In the genomic region with DNA sequence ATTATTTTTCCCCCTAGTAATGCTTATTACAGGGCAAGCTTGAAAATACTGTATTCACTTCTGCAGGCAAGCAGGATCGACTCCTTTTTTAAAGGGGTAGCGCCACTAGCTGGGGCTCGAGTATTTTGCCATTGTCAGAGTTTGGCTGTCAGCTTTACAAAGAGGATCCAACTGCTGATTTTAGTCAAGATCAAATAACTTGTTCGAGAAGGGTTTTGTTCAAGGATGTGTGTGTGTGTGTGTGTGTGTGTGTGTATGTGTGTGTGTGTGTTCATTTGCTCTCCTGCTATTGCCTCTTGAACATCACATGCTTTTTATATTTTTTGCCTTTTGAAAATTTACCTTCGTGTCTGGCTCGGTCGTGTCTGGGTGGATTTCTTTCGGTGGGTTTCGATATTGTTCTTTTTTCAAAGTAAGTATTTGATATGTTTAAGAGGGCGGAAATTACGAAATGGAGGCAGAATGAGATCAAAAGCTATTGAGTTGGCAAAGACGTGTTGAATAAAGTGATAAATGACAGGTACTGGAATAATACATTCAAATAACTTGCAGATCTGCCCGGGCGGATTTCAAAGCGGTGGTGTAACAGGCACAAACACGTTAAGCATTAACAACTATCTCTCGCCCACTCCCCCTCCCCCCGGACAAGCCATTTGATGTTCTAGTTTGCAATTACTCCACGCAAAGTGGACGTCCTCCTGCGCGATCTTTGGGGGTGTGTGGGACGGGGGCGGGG, we compare ENCODE assay signal across 1 cellular context.
TF ChIP-seq lines count a peak whose summit lies in the region.

No MANE protein-coding gene starts in this region.

TF ChIP-seq in GM23338, 12 proteins besides CTCF, POLR2A, EP300 and RAD21:
- TF ChIP-seq, protein P1, sequence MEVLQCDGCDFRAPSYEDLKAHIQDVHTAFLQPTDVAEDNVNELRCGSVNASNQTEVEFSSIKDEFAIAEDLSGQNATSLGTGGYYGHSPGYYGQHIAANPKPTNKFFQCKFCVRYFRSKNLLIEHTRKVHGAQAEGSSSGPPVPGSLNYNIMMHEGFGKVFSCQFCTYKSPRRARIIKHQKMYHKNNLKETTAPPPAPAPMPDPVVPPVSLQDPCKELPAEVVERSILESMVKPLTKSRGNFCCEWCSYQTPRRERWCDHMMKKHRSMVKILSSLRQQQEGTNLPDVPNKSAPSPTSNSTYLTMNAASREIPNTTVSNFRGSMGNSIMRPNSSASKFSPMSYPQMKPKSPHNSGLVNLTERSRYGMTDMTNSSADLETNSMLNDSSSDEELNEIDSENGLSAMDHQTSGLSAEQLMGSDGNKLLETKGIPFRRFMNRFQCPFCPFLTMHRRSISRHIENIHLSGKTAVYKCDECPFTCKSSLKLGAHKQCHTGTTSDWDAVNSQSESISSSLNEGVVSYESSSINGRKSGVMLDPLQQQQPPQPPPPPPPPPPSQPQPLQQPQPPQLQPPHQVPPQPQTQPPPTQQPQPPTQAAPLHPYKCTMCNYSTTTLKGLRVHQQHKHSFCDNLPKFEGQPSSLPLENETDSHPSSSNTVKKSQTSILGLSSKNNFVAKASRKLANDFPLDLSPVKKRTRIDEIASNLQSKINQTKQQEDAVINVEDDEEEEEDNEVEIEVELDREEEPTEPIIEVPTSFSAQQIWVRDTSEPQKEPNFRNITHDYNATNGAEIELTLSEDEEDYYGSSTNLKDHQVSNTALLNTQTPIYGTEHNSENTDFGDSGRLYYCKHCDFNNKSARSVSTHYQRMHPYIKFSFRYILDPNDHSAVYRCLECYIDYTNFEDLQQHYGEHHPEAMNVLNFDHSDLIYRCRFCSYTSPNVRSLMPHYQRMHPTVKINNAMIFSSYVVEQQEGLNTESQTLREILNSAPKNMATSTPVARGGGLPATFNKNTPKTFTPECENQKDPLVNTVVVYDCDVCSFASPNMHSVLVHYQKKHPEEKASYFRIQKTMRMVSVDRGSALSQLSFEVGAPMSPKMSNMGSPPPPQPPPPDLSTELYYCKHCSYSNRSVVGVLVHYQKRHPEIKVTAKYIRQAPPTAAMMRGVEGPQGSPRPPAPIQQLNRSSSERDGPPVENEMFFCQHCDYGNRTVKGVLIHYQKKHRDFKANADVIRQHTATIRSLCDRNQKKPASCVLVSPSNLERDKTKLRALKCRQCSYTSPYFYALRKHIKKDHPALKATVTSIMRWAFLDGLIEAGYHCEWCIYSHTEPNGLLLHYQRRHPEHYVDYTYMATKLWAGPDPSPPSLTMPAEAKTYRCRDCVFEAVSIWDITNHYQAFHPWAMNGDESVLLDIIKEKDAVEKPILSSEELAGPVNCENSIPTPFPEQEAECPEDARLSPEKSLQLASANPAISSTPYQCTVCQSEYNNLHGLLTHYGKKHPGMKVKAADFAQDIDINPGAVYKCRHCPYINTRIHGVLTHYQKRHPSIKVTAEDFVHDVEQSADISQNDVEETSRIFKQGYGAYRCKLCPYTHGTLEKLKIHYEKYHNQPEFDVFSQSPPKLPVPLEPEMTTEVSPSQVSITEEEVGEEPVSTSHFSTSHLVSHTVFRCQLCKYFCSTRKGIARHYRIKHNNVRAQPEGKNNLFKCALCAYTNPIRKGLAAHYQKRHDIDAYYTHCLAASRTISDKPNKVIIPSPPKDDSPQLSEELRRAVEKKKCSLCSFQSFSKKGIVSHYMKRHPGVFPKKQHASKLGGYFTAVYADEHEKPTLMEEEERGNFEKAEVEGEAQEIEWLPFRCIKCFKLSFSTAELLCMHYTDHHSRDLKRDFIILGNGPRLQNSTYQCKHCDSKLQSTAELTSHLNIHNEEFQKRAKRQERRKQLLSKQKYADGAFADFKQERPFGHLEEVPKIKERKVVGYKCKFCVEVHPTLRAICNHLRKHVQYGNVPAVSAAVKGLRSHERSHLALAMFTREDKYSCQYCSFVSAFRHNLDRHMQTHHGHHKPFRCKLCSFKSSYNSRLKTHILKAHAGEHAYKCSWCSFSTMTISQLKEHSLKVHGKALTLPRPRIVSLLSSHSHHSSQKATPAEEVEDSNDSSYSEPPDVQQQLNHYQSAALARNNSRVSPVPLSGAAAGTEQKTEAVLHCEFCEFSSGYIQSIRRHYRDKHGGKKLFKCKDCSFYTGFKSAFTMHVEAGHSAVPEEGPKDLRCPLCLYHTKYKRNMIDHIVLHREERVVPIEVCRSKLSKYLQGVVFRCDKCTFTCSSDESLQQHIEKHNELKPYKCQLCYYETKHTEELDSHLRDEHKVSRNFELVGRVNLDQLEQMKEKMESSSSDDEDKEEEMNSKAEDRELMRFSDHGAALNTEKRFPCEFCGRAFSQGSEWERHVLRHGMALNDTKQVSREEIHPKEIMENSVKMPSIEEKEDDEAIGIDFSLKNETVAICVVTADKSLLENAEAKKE (CRISPR knock-in tag; IDR thresholded peaks at IDR 0.05) = no peak
- TF ChIP-seq POLR2AphosphoS5 (IDR thresholded peaks at IDR 0.05; ENCODE audit: low read depth) = no peak
- TF ChIP-seq CREB1 (CRISPR knock-in tag; IDR thresholded peaks at IDR 0.05; ENCODE audit: low read depth) = no peak
- TF ChIP-seq ZNF331 (CRISPR knock-in tag; IDR thresholded peaks at IDR 0.05; ENCODE audit: low read depth) = no peak
- TF ChIP-seq EZH2 (IDR thresholded peaks at IDR 0.05; ENCODE audit: low read depth, unreplicated experiment) = no peak
- TF ChIP-seq, protein P2, sequence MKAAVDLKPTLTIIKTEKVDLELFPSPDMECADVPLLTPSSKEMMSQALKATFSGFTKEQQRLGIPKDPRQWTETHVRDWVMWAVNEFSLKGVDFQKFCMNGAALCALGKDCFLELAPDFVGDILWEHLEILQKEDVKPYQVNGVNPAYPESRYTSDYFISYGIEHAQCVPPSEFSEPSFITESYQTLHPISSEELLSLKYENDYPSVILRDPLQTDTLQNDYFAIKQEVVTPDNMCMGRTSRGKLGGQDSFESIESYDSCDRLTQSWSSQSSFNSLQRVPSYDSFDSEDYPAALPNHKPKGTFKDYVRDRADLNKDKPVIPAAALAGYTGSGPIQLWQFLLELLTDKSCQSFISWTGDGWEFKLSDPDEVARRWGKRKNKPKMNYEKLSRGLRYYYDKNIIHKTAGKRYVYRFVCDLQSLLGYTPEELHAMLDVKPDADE (IDR thresholded peaks at IDR 0.05) = no peak
- no peak for TF ChIP-seq EZH2phosphoT487 (IDR thresholded peaks at IDR 0.05; ENCODE audit: unreplicated experiment)
- no peak for TF ChIP-seq JUNB (IDR thresholded peaks at IDR 0.05; ENCODE audit: unreplicated experiment)
- TF ChIP-seq, protein P3, sequence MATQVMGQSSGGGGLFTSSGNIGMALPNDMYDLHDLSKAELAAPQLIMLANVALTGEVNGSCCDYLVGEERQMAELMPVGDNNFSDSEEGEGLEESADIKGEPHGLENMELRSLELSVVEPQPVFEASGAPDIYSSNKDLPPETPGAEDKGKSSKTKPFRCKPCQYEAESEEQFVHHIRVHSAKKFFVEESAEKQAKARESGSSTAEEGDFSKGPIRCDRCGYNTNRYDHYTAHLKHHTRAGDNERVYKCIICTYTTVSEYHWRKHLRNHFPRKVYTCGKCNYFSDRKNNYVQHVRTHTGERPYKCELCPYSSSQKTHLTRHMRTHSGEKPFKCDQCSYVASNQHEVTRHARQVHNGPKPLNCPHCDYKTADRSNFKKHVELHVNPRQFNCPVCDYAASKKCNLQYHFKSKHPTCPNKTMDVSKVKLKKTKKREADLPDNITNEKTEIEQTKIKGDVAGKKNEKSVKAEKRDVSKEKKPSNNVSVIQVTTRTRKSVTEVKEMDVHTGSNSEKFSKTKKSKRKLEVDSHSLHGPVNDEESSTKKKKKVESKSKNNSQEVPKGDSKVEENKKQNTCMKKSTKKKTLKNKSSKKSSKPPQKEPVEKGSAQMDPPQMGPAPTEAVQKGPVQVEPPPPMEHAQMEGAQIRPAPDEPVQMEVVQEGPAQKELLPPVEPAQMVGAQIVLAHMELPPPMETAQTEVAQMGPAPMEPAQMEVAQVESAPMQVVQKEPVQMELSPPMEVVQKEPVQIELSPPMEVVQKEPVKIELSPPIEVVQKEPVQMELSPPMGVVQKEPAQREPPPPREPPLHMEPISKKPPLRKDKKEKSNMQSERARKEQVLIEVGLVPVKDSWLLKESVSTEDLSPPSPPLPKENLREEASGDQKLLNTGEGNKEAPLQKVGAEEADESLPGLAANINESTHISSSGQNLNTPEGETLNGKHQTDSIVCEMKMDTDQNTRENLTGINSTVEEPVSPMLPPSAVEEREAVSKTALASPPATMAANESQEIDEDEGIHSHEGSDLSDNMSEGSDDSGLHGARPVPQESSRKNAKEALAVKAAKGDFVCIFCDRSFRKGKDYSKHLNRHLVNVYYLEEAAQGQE (IDR thresholded peaks at IDR 0.05; ENCODE audit: unreplicated experiment) = no peak
- no peak for TF ChIP-seq ZNF114 (CRISPR knock-in tag; IDR thresholded peaks at IDR 0.05)
- no peak for TF ChIP-seq STAT1 (IDR thresholded peaks at IDR 0.05; ENCODE audit: unreplicated experiment)
- no peak for TF ChIP-seq NANOG (IDR thresholded peaks at IDR 0.05; ENCODE audit: borderline replicate concordance)
